In genomic region chr6:47308674-47309325, GRCh38 we compare ENCODE assay signal across 8 cellular contexts. TPM values are rescaled to one million over a fixed set of nuclear protein-coding genes. Genes with fewer than 3 reads are reported as not detected.
DNase-seq lines count a peak whose midpoint lies in the region; ATAC-seq and TF ChIP-seq lines count a peak whose summit lies in the region.

No MANE protein-coding gene starts in this region.

- H3K4me3 ChIP-seq in SK-N-SH (ENCODE audit: low read depth in 2 of 2, low read length in 1 of 2), result peak overlapping the region; percentile 76 to 82
- peak overlapping the region; percentile 96 for H3K4me3 ChIP-seq in epithelial cell of esophagus (ENCODE audit: low read length)
- H3K4me3 ChIP-seq in mucosa of rectum (ENCODE audit: low read length in 2 of 2), result peak overlapping the region; percentile 81 to 86
- H3K4me3 ChIP-seq in aorta (ENCODE audit: low read length in 2 of 2), result peak overlapping the region; percentile 2 to 9
- H3K4me3 ChIP-seq in Karpas-422 (ENCODE audit: low read length), result no peak overlapping the region

- no peak for TF ChIP-seq RAD21 in SK-N-SH (IDR thresholded peaks at IDR 0.05; ENCODE audit: low read length)

- H3K36me3 ChIP-seq in SK-N-SH (replicated peaks in 1 of 2; ENCODE audit: control insufficient read depth in 1 of 2, insufficient read depth in 2 of 2, low read length in 1 of 2) (no peaks in the 10 kb centered on the region), mucosa of rectum (ENCODE audit: control insufficient read depth in 2 of 2, insufficient read depth in 2 of 2, low read length in 2 of 2) (no peaks in the 10 kb centered on the region), aorta (ENCODE audit: control insufficient read depth in 1 of 2, insufficient read depth in 2 of 2, low read length in 1 of 2) (no peaks in the 10 kb centered on the region), Karpas-422 (ENCODE audit: insufficient read depth, low read length) (no peaks in the 10 kb centered on the region)

- H3K9ac ChIP-seq in SK-N-SH (peak overlapping the region; percentile 26; the same call in 1 of the 2 replicates), mucosa of rectum (ENCODE audit: low read depth in 1 of 2, low read length in 2 of 2) (peak overlapping the region; percentile 89 to 91), Karpas-422 (ENCODE audit: low read length) (no peak overlapping the region)

- peaks cover 0 to 6% of the 10 kb centered on the region in 2 experiments; a peak in 2 of 4 replicates for H3K4me1 ChIP-seq in SK-N-SH (ENCODE audit: control insufficient read depth in 1 of 2, insufficient read depth in 2 of 2, low read depth in 1 of 2, low read length in 1 of 2)
- H3K4me1 ChIP-seq in mucosa of rectum (ENCODE audit: control insufficient read depth in 2 of 2, insufficient read depth in 2 of 2, low read length in 2 of 2), result peaks cover 2 to 18% of the 10 kb centered on the region in 2 donors
- H3K4me1 ChIP-seq in aorta (ENCODE audit: control insufficient read depth in 1 of 2, insufficient read depth in 2 of 2, low read length in 2 of 2), result no peaks in the 10 kb centered on the region
- H3K4me1 ChIP-seq in Karpas-422 (ENCODE audit: low read length), result peaks cover 4% of the 10 kb centered on the region

- peak; percentile 3 for DNase-seq in stimulated activated CD4-positive, alpha-beta T cell treated with anti-CD3 and anti-CD28 coated beads, Interleukin-4, amount 100 ng/mL, for 24 hours
- no peak for DNase-seq in stimulated activated CD4-positive, alpha-beta T cell treated with anti-CD3 and anti-CD28 coated beads, Interleukin-2, amount 100 ng/mL, for 48 hours
- peak; percentile 71 for DNase-seq in SK-N-SH
- peak; percentile 32 for DNase-seq in epithelial cell of esophagus (ENCODE audit: low read depth)
- peak; percentile 48 to 75 for DNase-seq in aorta
- no peak for DNase-seq in Karpas-422

- H4K20me1 ChIP-seq in SK-N-SH (ENCODE audit: insufficient read depth) (no peaks in the 10 kb centered on the region), Karpas-422 (ENCODE audit: insufficient read depth, low read depth, low read length) (no peaks in the 10 kb centered on the region)

- no peak for TF ChIP-seq EP300 in SK-N-SH (IDR thresholded peaks at IDR 0.05; ENCODE audit: borderline replicate concordance in 1 of 2, low read depth in 1 of 2, low read length in 1 of 2)

- H3K79me2 ChIP-seq in SK-N-SH (ENCODE audit: insufficient read depth), result no peaks in the 10 kb centered on the region
- no peaks in the 10 kb centered on the region for H3K79me2 ChIP-seq in Karpas-422 (ENCODE audit: low read length)

- H3K27me3 ChIP-seq in SK-N-SH (ENCODE audit: insufficient read depth) (peaks cover 11% of the 10 kb centered on the region; the same call in 1 of the 2 replicates), mucosa of rectum (ENCODE audit: control insufficient read depth in 2 of 2, insufficient read depth in 2 of 2, low read length in 2 of 2) (peaks cover 0 to 2% of the 10 kb centered on the region in 2 donors), aorta (ENCODE audit: control insufficient read depth in 1 of 2, insufficient read depth in 2 of 2, low read length in 1 of 2) (no peaks in the 10 kb centered on the region), Karpas-422 (ENCODE audit: low read length) (no peaks in the 10 kb centered on the region)

- peak overlapping the region; percentile 88 for H2AFZ ChIP-seq in SK-N-SH (ENCODE audit: low read depth)
- no peak overlapping the region for H2AFZ ChIP-seq in Karpas-422 (ENCODE audit: low read length)

- TF ChIP-seq CTCF in SK-N-SH (IDR thresholded peaks at IDR 0.05) (no peak), epithelial cell of esophagus (IDR thresholded peaks at IDR 0.05; ENCODE audit: insufficient read depth, low read depth, low read length, missing control alignments) (no peak)

- 4% methylated on average over 10 of the region's 49 CpGs for WGBS in SK-N-SH (ENCODE audit: low lambda C conversion rate)
- 1 to 2% methylated on average over 48 to 49 of the region's 49 CpGs for WGBS in aorta, 2 donors

- H3K4me2 ChIP-seq in SK-N-SH, result peak overlapping the region; percentile 97
- no peak overlapping the region for H3K4me2 ChIP-seq in Karpas-422 (ENCODE audit: low read depth, low read length, poor library complexity, severe bottlenecking)

- H3K27ac ChIP-seq in SK-N-SH (ENCODE audit: low read depth in 2 of 2, low read length in 1 of 2), result no peak overlapping the region; a peak in 1 of 4 replicates
- H3K27ac ChIP-seq in mucosa of rectum (ENCODE audit: low read depth in 2 of 2, low read length in 2 of 2), result peak overlapping the region; percentile 91 to 95
- H3K27ac ChIP-seq in aorta (ENCODE audit: low read depth in 1 of 2, low read length in 2 of 2), result no peak overlapping the region
- H3K27ac ChIP-seq in Karpas-422 (ENCODE audit: low read length), result no peak overlapping the region

- no peaks in the 10 kb centered on the region for H3F3A ChIP-seq in SK-N-SH (replicated peaks; ENCODE audit: insufficient read depth)

- no peaks in the 10 kb centered on the region for H3K9me3 ChIP-seq in SK-N-SH
- H3K9me3 ChIP-seq in mucosa of rectum (ENCODE audit: control insufficient read depth in 2 of 2, low read length in 2 of 2), result no peaks in the 10 kb centered on the region
- H3K9me3 ChIP-seq in aorta (ENCODE audit: control insufficient read depth, low read length), result no peaks in the 10 kb centered on the region
- H3K9me3 ChIP-seq in Karpas-422 (ENCODE audit: low read length), result no peaks in the 10 kb centered on the region

- CTCF ChIA-PET in SK-N-SH (lab: Yijun Ruan, JAX), result interaction anchor here (0.8 to 9.5 kb wide), 14 partner anchors 9 to 473 kb away, joined by 3 to 231 read pairs (median 4); no protein-coding TSS in a partner anchor

- peak; percentile 2 for ATAC-seq in HG03025 (IDR thresholded peaks at IDR 0.05; ENCODE audit: low FRiP score, unreplicated experiment)
- ATAC-seq in aorta (ENCODE audit: low FRiP score), result peak; percentile 40

- H3K9me2 ChIP-seq in SK-N-SH, result no peaks in the 10 kb centered on the region
- H3K9me2 ChIP-seq in Karpas-422 (replicated peaks; ENCODE audit: insufficient read depth, low read length), result no peaks in the 10 kb centered on the region

- intact Hi-C loops in aorta (cut with DNase I), result loop anchor here in 1 of 2 donors (10.0 kb wide), 1 partner anchor 214 kb away; no protein-coding TSS in a partner anchor

- POLR2A ChIA-PET in SK-N-SH (lab: Yijun Ruan, JAX), result interaction anchor here (1.1 kb wide), 1 partner anchor 61 kb away, joined by 3 read pairs; no protein-coding TSS in a partner anchor

TF ChIP-seq in SK-N-SH, 30 proteins besides CTCF, POLR2A, EP300 and RAD21:
- peak; percentile 19; the same call in 1 of the 2 replicates for TF ChIP-seq MXI1 (IDR thresholded peaks at IDR 0.05; ENCODE audit: low read depth, low read length)
- TF ChIP-seq SIN3A (IDR thresholded peaks at IDR 0.05; ENCODE audit: borderline replicate concordance, low read depth, low read length), result no peak
- no peak for TF ChIP-seq NRF1 (IDR thresholded peaks at IDR 0.05; ENCODE audit: low read depth, low read length)
- TF ChIP-seq TEAD4 (IDR thresholded peaks at IDR 0.05; ENCODE audit: borderline replicate concordance, insufficient read depth), result no peak
TF ChIP-seq in SK-N-SH: peak in this region for 1.

RNA-seq across cellular contexts. Expression of gene TNFRSF21, which starts 0.9 kb away (rescaled TPM):
- polyA plus RNA-seq in SK-N-SH (2012; rRNA removed) (5.8 and 9.2 TPM in 2 replicates), aorta (1 to 10 TPM; 3.9 to 6.0 TPM)
- 8.1 and 9.5 TPM in 2 replicates for polyA plus RNA-seq in SK-N-SH (2012; cell fraction: cytosol; rRNA removed)
- polyA plus RNA-seq in SK-N-SH (2012; cell fraction: nucleus; rRNA removed), result 2.7 and 3.6 TPM in 2 replicates
- total RNA-seq in aorta, result 1 to 10 TPM; 3.7 to 4.5 TPM
- 0.04 and 0.07 TPM in 2 replicates for total RNA-seq in Karpas-422 (2014; rRNA removed; shearing (Covaris generic); ENCODE audit: low replicate concordance)

Comparison
In these comparisons a context has a peak if more than half of its experiments do, and no peak if none do; other contexts are left out.
1. DNase-seq: peak in stimulated activated CD4-positive, alpha-beta T cell treated with anti-CD3 and anti-CD28 coated beads, Interleukin-4, amount 100 ng/mL, for 24 hours (single experiment), SK-N-SH (single experiment), epithelial cell of esophagus (single experiment) and aorta (2 of 2); none in stimulated activated CD4-positive, alpha-beta T cell treated with anti-CD3 and anti-CD28 coated beads, Interleukin-2, amount 100 ng/mL, for 48 hours (0 of 2) and Karpas-422 (single experiment).
2. H3K27ac ChIP-seq: peak in mucosa of rectum (2 of 2); none in SK-N-SH (0 of 2), aorta (0 of 2) and Karpas-422 (single experiment).